In the genomic region with DNA sequence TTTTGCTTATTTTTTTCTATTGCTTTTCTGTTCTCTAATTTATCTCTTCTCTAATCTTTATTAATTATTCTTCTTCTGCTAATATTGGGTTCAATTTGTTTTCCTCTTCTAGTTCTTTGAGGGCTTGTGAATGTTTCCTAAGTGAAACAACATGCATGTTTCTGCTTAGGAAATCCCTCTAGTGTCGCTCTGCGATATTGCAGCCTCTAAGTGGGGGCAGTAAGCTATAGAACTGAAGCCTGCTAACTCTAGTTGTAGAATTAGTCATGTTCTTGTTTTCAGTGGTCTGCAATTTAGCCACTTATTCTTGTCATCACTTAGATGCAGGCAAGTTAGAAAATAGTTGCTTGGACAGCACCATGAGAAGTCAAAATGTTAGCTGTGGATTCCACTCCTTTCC, we compare ENCODE assay signal across 9 cellular contexts.
DNase-seq lines count a peak whose midpoint lies in the region; ATAC-seq, FAIRE-seq and TF ChIP-seq lines count a peak whose summit lies in the region.
"Had no signal": no experiment of that assay in that cellular context is flagged by ENCODE, and none has a peak within 500 bp of the region (broad histone marks: within the 10 kb centered on the region; RNA-seq: fewer than 3 reads in every experiment).

No MANE protein-coding gene starts in this region.

- CTCF ChIA-PET in Calu3 (lab: Charles Lee), result no interaction called here

- H3K27ac ChIP-seq in VCaP (no peak overlapping the region), liver (ENCODE audit: low read depth in 1 of 2, low read length in 2 of 2) (no peak overlapping the region)

- peak; percentile 76 for FAIRE-seq in GM18507 (lab: Jason Lieb, UNC)

- no peak overlapping the region for H3K9ac ChIP-seq in liver (ENCODE audit: low read depth in 1 of 2, low read length in 2 of 2)

- no peak overlapping the region for H3K27ac Mint-ChIP-seq in Calu3 (ENCODE audit: unreplicated experiment)

- no peak overlapping the region for H3K4me3 ChIP-seq in liver (ENCODE audit: low read depth in 1 of 3, low read length in 3 of 3)
- H3K4me3 ChIP-seq: lung had no signal

- no peak overlapping the region for H3K4me3 Mint-ChIP-seq in Calu3 (ENCODE audit: low read depth, unreplicated experiment)

- peak in 1 of 2 donors; percentile 71 for TF ChIP-seq RAD21 in liver (IDR thresholded peaks at IDR 0.05)

- 1% methylated on average over 2 of the region's 2 CpGs for WGBS in liver

- no peaks in the 10 kb centered on the region for H3K36me3 Mint-ChIP-seq in Calu3 (ENCODE audit: insufficient read depth, unreplicated experiment)

- no peaks in the 10 kb centered on the region for H3K4me1 ChIP-seq in liver (ENCODE audit: control insufficient read depth in 4 of 4, insufficient read depth in 4 of 4, low read length in 3 of 4)

- peak; percentile 16 for DNase-seq in Calu3
- no peak for DNase-seq in GM18507 (ENCODE audit: extremely low spot score, insufficient read length, low read depth)
- no peak for DNase-seq in stimulated activated naive CD4-positive, alpha-beta T cell treated with Interleukin-2 at 50 U/mL for 16 hours (lab: John Stamatoyannopoulos, UW)
- DNase-seq in omental fat pad (ENCODE audit: low spot score), result no peak

- peaks cover 0 to 4% (median 0%) of the 10 kb centered on the region in 4 donors for H3K27me3 ChIP-seq in liver (ENCODE audit: control insufficient read depth in 4 of 4, insufficient read depth in 4 of 4, low read length in 3 of 4)

- H3K27me3 Mint-ChIP-seq in Calu3 (ENCODE audit: unreplicated experiment), result no peaks in the 10 kb centered on the region

- BruUV-seq in Calu3 (replicated peaks; lab: Mats Ljungman, UMichigan), result no TSS peak

- no peaks in the 10 kb centered on the region for H3K4me1 Mint-ChIP-seq in Calu3 (ENCODE audit: low read depth, unreplicated experiment)

- intact Hi-C loops in Calu3 (cut with micrococcal nuclease; ENCODE audit: unreplicated experiment), result no loop called here

- no peaks in the 10 kb centered on the region for H3K36me3 ChIP-seq in liver (ENCODE audit: control insufficient read depth in 4 of 4, insufficient read depth in 3 of 4, low read depth in 1 of 4, low read length in 3 of 4)

- ATAC-seq in HG03469 (IDR thresholded peaks at IDR 0.05; ENCODE audit: unreplicated experiment), result peak; percentile 84
- ATAC-seq in omental fat pad (ENCODE audit: low FRiP score), result no peak
- no peak for ATAC-seq in GM21515 (IDR thresholded peaks at IDR 0.05; ENCODE audit: unreplicated experiment)

- peaks cover 3% of the 10 kb centered on the region for H3K9me3 Mint-ChIP-seq in Calu3 (ENCODE audit: low read depth, unreplicated experiment)

- TF ChIP-seq CTCF in Calu3 (IDR thresholded peaks at IDR 0.05; ENCODE audit: unreplicated experiment), result peak; percentile 30
- TF ChIP-seq CTCF in VCaP (conservative IDR thresholded peaks at IDR 0.05), result peak; percentile 73
- TF ChIP-seq CTCF in liver (IDR thresholded peaks at IDR 0.05; ENCODE audit: low read depth, low read length, missing input control), result peak; percentile 56
- TF ChIP-seq CTCF in omental fat pad (IDR thresholded peaks at IDR 0.05), result no peak

- H3K9me3 ChIP-seq in liver (ENCODE audit: control insufficient read depth in 4 of 4, low read length in 3 of 4), result no peaks in the 10 kb centered on the region

TF ChIP-seq in liver, 16 proteins besides CTCF, POLR2A, EP300 and RAD21:
- TF ChIP-seq, protein P1, sequence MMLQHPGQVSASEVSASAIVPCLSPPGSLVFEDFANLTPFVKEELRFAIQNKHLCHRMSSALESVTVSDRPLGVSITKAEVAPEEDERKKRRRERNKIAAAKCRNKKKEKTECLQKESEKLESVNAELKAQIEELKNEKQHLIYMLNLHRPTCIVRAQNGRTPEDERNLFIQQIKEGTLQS (IDR thresholded peaks at IDR 0.05), result no peak
- TF ChIP-seq FOXA2 (IDR thresholded peaks at IDR 0.05) (no peak), GABPA (IDR thresholded peaks at IDR 0.05 in 1 of 2, conservative IDR thresholded peaks at IDR 0.05 in 1 of 2) (no peak), YY1 (IDR thresholded peaks at IDR 0.05) (no peak), FOXA1 (IDR thresholded peaks at IDR 0.05) (no peak), MAX (IDR thresholded peaks at IDR 0.05) (no peak), HNF4A (conservative IDR thresholded peaks at IDR 0.05) (no peak), EGR1 (IDR thresholded peaks at IDR 0.05; ENCODE audit: low read depth in 2 of 2) (no peak), SP1 (IDR thresholded peaks at IDR 0.05) (no peak), HNF4G (IDR thresholded peaks at IDR 0.05) (no peak), TAF1 (conservative IDR thresholded peaks at IDR 0.05) (no peak), RXRA (IDR thresholded peaks at IDR 0.05) (no peak), ZBTB33 (IDR thresholded peaks at IDR 0.05) (no peak), JUND (IDR thresholded peaks at IDR 0.05) (no peak), NR2F2 (IDR thresholded peaks at IDR 0.05) (no peak)
- TF ChIP-seq, protein P2, sequence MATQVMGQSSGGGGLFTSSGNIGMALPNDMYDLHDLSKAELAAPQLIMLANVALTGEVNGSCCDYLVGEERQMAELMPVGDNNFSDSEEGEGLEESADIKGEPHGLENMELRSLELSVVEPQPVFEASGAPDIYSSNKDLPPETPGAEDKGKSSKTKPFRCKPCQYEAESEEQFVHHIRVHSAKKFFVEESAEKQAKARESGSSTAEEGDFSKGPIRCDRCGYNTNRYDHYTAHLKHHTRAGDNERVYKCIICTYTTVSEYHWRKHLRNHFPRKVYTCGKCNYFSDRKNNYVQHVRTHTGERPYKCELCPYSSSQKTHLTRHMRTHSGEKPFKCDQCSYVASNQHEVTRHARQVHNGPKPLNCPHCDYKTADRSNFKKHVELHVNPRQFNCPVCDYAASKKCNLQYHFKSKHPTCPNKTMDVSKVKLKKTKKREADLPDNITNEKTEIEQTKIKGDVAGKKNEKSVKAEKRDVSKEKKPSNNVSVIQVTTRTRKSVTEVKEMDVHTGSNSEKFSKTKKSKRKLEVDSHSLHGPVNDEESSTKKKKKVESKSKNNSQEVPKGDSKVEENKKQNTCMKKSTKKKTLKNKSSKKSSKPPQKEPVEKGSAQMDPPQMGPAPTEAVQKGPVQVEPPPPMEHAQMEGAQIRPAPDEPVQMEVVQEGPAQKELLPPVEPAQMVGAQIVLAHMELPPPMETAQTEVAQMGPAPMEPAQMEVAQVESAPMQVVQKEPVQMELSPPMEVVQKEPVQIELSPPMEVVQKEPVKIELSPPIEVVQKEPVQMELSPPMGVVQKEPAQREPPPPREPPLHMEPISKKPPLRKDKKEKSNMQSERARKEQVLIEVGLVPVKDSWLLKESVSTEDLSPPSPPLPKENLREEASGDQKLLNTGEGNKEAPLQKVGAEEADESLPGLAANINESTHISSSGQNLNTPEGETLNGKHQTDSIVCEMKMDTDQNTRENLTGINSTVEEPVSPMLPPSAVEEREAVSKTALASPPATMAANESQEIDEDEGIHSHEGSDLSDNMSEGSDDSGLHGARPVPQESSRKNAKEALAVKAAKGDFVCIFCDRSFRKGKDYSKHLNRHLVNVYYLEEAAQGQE (IDR thresholded peaks at IDR 0.05), result no peak

Comparison
In these comparisons a context has a peak if more than half of its experiments do, and no peak if none do; other contexts are left out.
1. CTCF ChIP-seq: peak in Calu3 (single experiment), VCaP (single experiment) and liver (single experiment); none in omental fat pad (0 of 3).